Comparison of ENCODE assay signal across 12 cellular contexts in genomic region chr1:246959944-246960693, GRCh38. TPM values are rescaled to one million over a fixed set of nuclear protein-coding genes. Genes with fewer than 3 reads are reported as not detected.
DNase-seq lines count a peak whose midpoint lies in the region; ATAC-seq and TF ChIP-seq lines count a peak whose summit lies in the region.
"Had no signal": no experiment of that assay in that cellular context is flagged by ENCODE, and none has a peak within 500 bp of the region (broad histone marks: within the 10 kb centered on the region; RNA-seq: fewer than 3 reads in every experiment).

No MANE protein-coding gene starts in this region.

- no peak overlapping the region for H3K4me3 Mint-ChIP-seq in glutamatergic neuron (ENCODE audit: unreplicated experiment)

- H3K4me1 Mint-ChIP-seq in glutamatergic neuron (ENCODE audit: low read depth, unreplicated experiment) = no peaks in the 10 kb centered on the region

- H3K27me3 Mint-ChIP-seq in glutamatergic neuron (ENCODE audit: unreplicated experiment) = no peaks in the 10 kb centered on the region

- no peak overlapping the region for H3K27ac Mint-ChIP-seq in glutamatergic neuron (ENCODE audit: unreplicated experiment)

- ATAC-seq in HG02870 (IDR thresholded peaks at IDR 0.05; ENCODE audit: unreplicated experiment) = peak; percentile 42

- in situ Hi-C loops in G401 (cut with HindIII; ENCODE audit: low sequenced_read_pairs) = no loop called here

- TF ChIP-seq CTCF in glutamatergic neuron (IDR thresholded peaks at IDR 0.05; ENCODE audit: partially characterized antibody, unreplicated experiment) = no peak

- no peaks in the 10 kb centered on the region for H3K9me3 Mint-ChIP-seq in glutamatergic neuron (ENCODE audit: unreplicated experiment)
- H3K9me3 Mint-ChIP-seq: activated naive CD4-positive, alpha-beta T cell treated with anti-CD3 and anti-CD28 coated beads, Interleukin-2, amount 50 U/mL, for 72 hours had no signal

- peak; percentile 1 for DNase-seq in G401 (ENCODE audit: low spot score)
- peak; percentile 96 for DNase-seq in SIG-M5 (lab: John Stamatoyannopoulos, UW)
- peak; percentile 53 for DNase-seq in iris pigment epithelial cell (ENCODE audit: low read depth)
- DNase-seq in glutamatergic neuron = no peak
- no peak for DNase-seq in DMS53 treated with DMSO at 0.1 percent for 48 hours (lab: John Stamatoyannopoulos, UW; ENCODE audit: unreplicated experiment)
- DNase-seq in ureter (ENCODE audit: low spot score) = no peak
- no peak for DNase-seq in NCI-H2081 (lab: John Stamatoyannopoulos, UW)
- DNase-seq: Calu3, head of caudate nucleus, NCI-H1105 had no signal

- H3K36me3 Mint-ChIP-seq in glutamatergic neuron (ENCODE audit: unreplicated experiment) = peaks cover 7% of the 10 kb centered on the region

RNA-seq across cellular contexts. Expression of gene AHCTF1, which starts 28.4 kb away (rescaled TPM):
- total RNA-seq in G401 (2014; rRNA removed; shearing (Covaris generic)) = 33.7 and 41.1 TPM in 2 replicates
- total RNA-seq in glutamatergic neuron (ENCODE audit: unreplicated experiment) (25.2 TPM), ureter (35.1 TPM)

RNA-seq across cellular contexts. Expression of gene ZNF695, which starts 47.7 kb away (rescaled TPM):
- total RNA-seq in G401 (2014; rRNA removed; shearing (Covaris generic)) = 15.6 and 38.0 TPM in 2 replicates
- 7.9 TPM for total RNA-seq in glutamatergic neuron (ENCODE audit: unreplicated experiment)
- total RNA-seq in ureter = not detected

Comparison
In these comparisons a context has a peak if more than half of its experiments do, and no peak if none do; other contexts are left out.
1. DNase-seq: peak in G401 (single experiment), SIG-M5 (single experiment) and iris pigment epithelial cell (single experiment); none in glutamatergic neuron (single experiment), DMS53 treated with DMSO at 0.1 percent for 48 hours (single experiment), ureter (single experiment) and NCI-H2081 (0 of 2).